10 cellular contexts compared by ENCODE assay signal in genomic region chr19:41296323-41296935, GRCh38. TPM values are rescaled to one million over a fixed set of nuclear protein-coding genes. Genes with fewer than 3 reads are reported as not detected.
DNase-seq lines count a peak whose midpoint lies in the region; ATAC-seq and TF ChIP-seq lines count a peak whose summit lies in the region.
"Had no signal": no experiment of that assay in that cellular context is flagged by ENCODE, and none has a peak within 500 bp of the region (broad histone marks: within the 10 kb centered on the region; RNA-seq: fewer than 3 reads in every experiment).

No MANE protein-coding gene starts in this region.

- H3K4me3 Mint-ChIP-seq in T-helper 1 cell treated with Interleukin-12 subunit alpha and Interleukin-12 subunit beta and Interleukin-4 antibody, amounts not matched to agents 30 μg/mL and 1 μg/mL, for 36 hours, result no peak overlapping the region
- no peak overlapping the region for H3K4me3 Mint-ChIP-seq in activated CD8-positive, alpha-beta T cell treated with anti-CD3 and anti-CD28 coated beads, Interleukin-2, amount 10 ng/mL, durations not matched to agents 7 days and 5 days
- peak overlapping the region in 3 of 5 donors; percentile 25 to 62 (median 61) for H3K4me3 Mint-ChIP-seq in immature natural killer cell
- no peak overlapping the region for H3K4me3 Mint-ChIP-seq in stimulated activated naive CD8-positive, alpha-beta T cell treated with anti-CD3 and anti-CD28 coated beads, Interleukin-15, amount 100 ng/mL, for 72 hours

- no peak overlapping the region for H3K4me3 ChIP-seq in dorsolateral prefrontal cortex
- H3K4me3 ChIP-seq: HAP-1 had no signal

- peak overlapping the region in 29 of 59 donors; percentile 1 to 88 (median 73) for H3K27ac ChIP-seq in dorsolateral prefrontal cortex

- no peaks in the 10 kb centered on the region for H3K9me3 Mint-ChIP-seq in T-helper 1 cell treated with Interleukin-12 subunit alpha and Interleukin-12 subunit beta and Interleukin-4 antibody, amounts not matched to agents 30 μg/mL and 1 μg/mL, for 36 hours
- H3K9me3 Mint-ChIP-seq in activated CD8-positive, alpha-beta T cell treated with anti-CD3 and anti-CD28 coated beads, Interleukin-2, amount 10 ng/mL, durations not matched to agents 7 days and 5 days (ENCODE audit: insufficient read depth), result no peaks in the 10 kb centered on the region
- H3K9me3 Mint-ChIP-seq in immature natural killer cell, result no peaks in the 10 kb centered on the region
- H3K9me3 Mint-ChIP-seq in stimulated activated naive CD8-positive, alpha-beta T cell treated with anti-CD3 and anti-CD28 coated beads, Interleukin-15, amount 100 ng/mL, for 72 hours, result no peaks in the 10 kb centered on the region

- H3K36me3 Mint-ChIP-seq in T-helper 1 cell treated with Interleukin-12 subunit alpha and Interleukin-12 subunit beta and Interleukin-4 antibody, amounts not matched to agents 30 μg/mL and 1 μg/mL, for 36 hours (ENCODE audit: low read depth), result peaks cover 79% of the 10 kb centered on the region
- peaks cover 93% of the 10 kb centered on the region for H3K36me3 Mint-ChIP-seq in activated CD8-positive, alpha-beta T cell treated with anti-CD3 and anti-CD28 coated beads, Interleukin-2, amount 10 ng/mL, durations not matched to agents 7 days and 5 days (ENCODE audit: low read depth)
- H3K36me3 Mint-ChIP-seq in immature natural killer cell, result peaks cover 29 to 59% (median 30%) of the 10 kb centered on the region in 3 donors

- TF ChIP-seq CTCF in dorsolateral prefrontal cortex (IDR thresholded peaks at IDR 0.05 in 54 of 56, conservative IDR thresholded peaks at IDR 0.05 in 2 of 56; ENCODE audit: low read depth in 1 of 56, partially characterized antibody in 56 of 56), result no peak

- intact Hi-C loops in dorsolateral prefrontal cortex (cut with DNase I), result no loop called here

- peaks cover 52% of the 10 kb centered on the region for H3K4me1 Mint-ChIP-seq in T-helper 1 cell treated with Interleukin-12 subunit alpha and Interleukin-12 subunit beta and Interleukin-4 antibody, amounts not matched to agents 30 μg/mL and 1 μg/mL, for 36 hours (ENCODE audit: low read depth)
- peaks cover 71% of the 10 kb centered on the region for H3K4me1 Mint-ChIP-seq in activated CD8-positive, alpha-beta T cell treated with anti-CD3 and anti-CD28 coated beads, Interleukin-2, amount 10 ng/mL, durations not matched to agents 7 days and 5 days (ENCODE audit: low read depth)
- H3K4me1 Mint-ChIP-seq in immature natural killer cell, result peaks cover 61 to 70% of the 10 kb centered on the region in 2 donors
- peaks cover 82% of the 10 kb centered on the region for H3K4me1 Mint-ChIP-seq in stimulated activated naive CD8-positive, alpha-beta T cell treated with anti-CD3 and anti-CD28 coated beads, Interleukin-15, amount 100 ng/mL, for 72 hours

- H3K27ac Mint-ChIP-seq in T-helper 1 cell treated with Interleukin-12 subunit alpha and Interleukin-12 subunit beta and Interleukin-4 antibody, amounts not matched to agents 30 μg/mL and 1 μg/mL, for 36 hours, result peak overlapping the region; percentile 83
- peak overlapping the region; percentile 71 for H3K27ac Mint-ChIP-seq in activated CD8-positive, alpha-beta T cell treated with anti-CD3 and anti-CD28 coated beads, Interleukin-2, amount 10 ng/mL, durations not matched to agents 7 days and 5 days
- peak overlapping the region; percentile 98 to 100 (median 100) for H3K27ac Mint-ChIP-seq in immature natural killer cell
- peak overlapping the region; percentile 53 to 86 for H3K27ac Mint-ChIP-seq in stimulated activated naive CD8-positive, alpha-beta T cell treated with anti-CD3 and anti-CD28 coated beads, Interleukin-15, amount 100 ng/mL, for 72 hours

- POLR2A ChIA-PET in activated CD8-positive, alpha-beta T cell treated with anti-CD3 and anti-CD28 coated beads, Interleukin-2, amount 10 ng/mL, durations not matched to agents 7 days and 5 days (lab: Charles Lee), result interaction anchor here (4.3 kb wide), 1 partner anchor 11 kb away, joined by 26 read pairs; no protein-coding TSS in a partner anchor

- no peaks in the 10 kb centered on the region for H3K27me3 Mint-ChIP-seq in T-helper 1 cell treated with Interleukin-12 subunit alpha and Interleukin-12 subunit beta and Interleukin-4 antibody, amounts not matched to agents 30 μg/mL and 1 μg/mL, for 36 hours (ENCODE audit: low read depth)
- H3K27me3 Mint-ChIP-seq in activated CD8-positive, alpha-beta T cell treated with anti-CD3 and anti-CD28 coated beads, Interleukin-2, amount 10 ng/mL, durations not matched to agents 7 days and 5 days (ENCODE audit: low read depth), result no peaks in the 10 kb centered on the region
- peaks cover 3 to 17% (median 15%) of the 10 kb centered on the region in 3 donors for H3K27me3 Mint-ChIP-seq in immature natural killer cell (ENCODE audit: low read depth in 3 of 3)
- H3K27me3 Mint-ChIP-seq in stimulated activated naive CD8-positive, alpha-beta T cell treated with anti-CD3 and anti-CD28 coated beads, Interleukin-15, amount 100 ng/mL, for 72 hours, result no peaks in the 10 kb centered on the region

- CTCF ChIA-PET in activated CD8-positive, alpha-beta T cell treated with anti-CD3 and anti-CD28 coated beads, Interleukin-2, amount 10 ng/mL, durations not matched to agents 7 days and 5 days (lab: Charles Lee), result interaction anchor here (2.3 kb wide), 1 partner anchor 12 kb away, joined by 18 read pairs; no protein-coding TSS in a partner anchor

- ATAC-seq in activated CD8-positive, alpha-beta T cell treated with anti-CD3 and anti-CD28 coated beads, Interleukin-2, amount 10 ng/mL, durations not matched to agents 7 days and 5 days, result no peak
- peak; percentile 42 for ATAC-seq in stimulated activated naive CD8-positive, alpha-beta T cell treated with anti-CD3 and anti-CD28 coated beads, Interleukin-15, amount 100 ng/mL, for 72 hours
- no peak for ATAC-seq in SK-N-SH treated with all-trans-retinoic acid at 6 μM for 48 hours

- DNase-seq in T-helper 1 cell (no peak), immature natural killer cell (no peak), SHP77 (lab: John Stamatoyannopoulos, UW) (no peak), dorsolateral prefrontal cortex (no peak)
- no peak for DNase-seq in activated CD8-positive, alpha-beta T cell treated with anti-CD3 and anti-CD28 coated beads, Interleukin-2, amount 10 ng/mL, durations not matched to agents 7 days and 5 days
- no peak for DNase-seq in stimulated activated naive CD8-positive, alpha-beta T cell treated with anti-CD3 and anti-CD28 coated beads, Interleukin-15, amount 100 ng/mL, for 72 hours
- DNase-seq: NCI-H510A treated with DMSO at 0.1 percent for 48 hours had no signal

- no peaks in the 10 kb centered on the region for H3K27me3 ChIP-seq in dorsolateral prefrontal cortex

TF ChIP-seq in SK-N-SH treated with all-trans-retinoic acid at 6 μM for 48 hours, 23 proteins besides CTCF, POLR2A, EP300 and RAD21 (continues in another document):
- TF ChIP-seq ESRRG (CRISPR knock-in tag; IDR thresholded peaks at IDR 0.05), result no peak
- no peak for TF ChIP-seq ZNF8 (CRISPR knock-in tag; IDR thresholded peaks at IDR 0.05)
- TF ChIP-seq ZC3H10 (CRISPR knock-in tag; IDR thresholded peaks at IDR 0.05), result no peak
- no peak for TF ChIP-seq ZNF565 (CRISPR knock-in tag; conservative IDR thresholded peaks at IDR 0.05; ENCODE audit: low read depth)
- no peak for TF ChIP-seq TSHZ2 (CRISPR knock-in tag; IDR thresholded peaks at IDR 0.05)
- TF ChIP-seq TOX (CRISPR knock-in tag; IDR thresholded peaks at IDR 0.05; ENCODE audit: borderline replicate concordance), result no peak
- TF ChIP-seq ISL1 (CRISPR knock-in tag; IDR thresholded peaks at IDR 0.05), result no peak

RNA-seq across cellular contexts. Expression of gene CCDC97, which starts 13.5 kb away (rescaled TPM):
- total RNA-seq in activated CD8-positive, alpha-beta T cell treated with anti-CD3 and anti-CD28 coated beads, Interleukin-2, amount 10 ng/mL, durations not matched to agents 7 days and 5 days, result 10 to 100 TPM; 33.5 to 36.1 TPM
- 10 to 100 TPM; 14.2 to 38.2 (median 16.9) TPM for polyA plus RNA-seq in immature natural killer cell
- total RNA-seq in dorsolateral prefrontal cortex, result 10 to 100 TPM; 18.1 to 45.4 (median 26.0) TPM

RNA-seq across cellular contexts. Expression of gene HNRNPUL1, which starts 32.3 kb away (rescaled TPM):
- 100 to 1,000 TPM; 332 to 340 TPM for total RNA-seq in activated CD8-positive, alpha-beta T cell treated with anti-CD3 and anti-CD28 coated beads, Interleukin-2, amount 10 ng/mL, durations not matched to agents 7 days and 5 days
- 100 to 1,000 TPM in 1 of 3 donors, 10 to 100 TPM in 2; 23.3 to 103 (median 48.8) TPM for polyA plus RNA-seq in immature natural killer cell
- 100 to 1,000 TPM in 114 of 120 experiments, 10 to 100 TPM in 6; 92.7 to 156 (median 118) TPM for total RNA-seq in dorsolateral prefrontal cortex

RNA-seq across cellular contexts. Expression of gene TGFB1, which starts 57.3 kb away (rescaled TPM):
- total RNA-seq in activated CD8-positive, alpha-beta T cell treated with anti-CD3 and anti-CD28 coated beads, Interleukin-2, amount 10 ng/mL, durations not matched to agents 7 days and 5 days, result 100 to 1,000 TPM; 210 to 231 TPM
- 100 to 1,000 TPM in 1 of 3 donors, 10 to 100 TPM in 2; 51.4 to 196 (median 66.4) TPM for polyA plus RNA-seq in immature natural killer cell
- 10 to 100 TPM in 104 of 120 experiments, 1 to 10 TPM in 16; 4.3 to 34.6 (median 13.8) TPM for total RNA-seq in dorsolateral prefrontal cortex

Comparison
In these comparisons a context has a peak if more than half of its experiments do, and no peak if none do; other contexts are left out.
1. H3K4me3 Mint-ChIP-seq: peak in immature natural killer cell (3 of 5); none in T-helper 1 cell treated with Interleukin-12 subunit alpha and Interleukin-12 subunit beta and Interleukin-4 antibody, amounts not matched to agents 30 μg/mL and 1 μg/mL, for 36 hours (single experiment), activated CD8-positive, alpha-beta T cell treated with anti-CD3 and anti-CD28 coated beads, Interleukin-2, amount 10 ng/mL, durations not matched to agents 7 days and 5 days (single experiment) and stimulated activated naive CD8-positive, alpha-beta T cell treated with anti-CD3 and anti-CD28 coated beads, Interleukin-15, amount 100 ng/mL, for 72 hours (0 of 2).
2. RNA of gene TGFB1, which starts 57.3 kb away (total RNA-seq): 210 to 231 TPM in activated CD8-positive, alpha-beta T cell treated with anti-CD3 and anti-CD28 coated beads, Interleukin-2, amount 10 ng/mL, durations not matched to agents 7 days and 5 days; 4.3 to 34.6 TPM in dorsolateral prefrontal cortex; every median in the first group is over 4 times any median in the second.
3. Peak in every context shown above with its lines, with median percentiles within 50 percentile points of each other: H3K27ac Mint-ChIP-seq.